Comparison of ENCODE assay signal across 8 cellular contexts in the genomic region with DNA sequence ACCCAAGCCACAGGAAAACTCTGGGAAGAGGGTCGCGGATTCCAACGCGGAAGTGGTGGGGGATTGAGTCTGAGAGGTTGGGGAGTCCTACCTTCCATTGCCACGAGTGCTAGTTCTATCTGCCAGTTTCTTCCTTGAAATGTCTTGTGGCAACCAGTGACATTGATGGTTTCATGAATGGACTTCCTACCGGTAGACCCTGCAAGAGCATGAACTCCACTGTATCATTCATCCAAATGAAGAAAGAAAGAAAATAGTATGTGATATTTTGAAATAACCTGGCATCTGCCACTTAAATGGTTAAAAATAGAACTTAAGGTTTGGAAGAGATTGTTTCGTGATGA. TPM values are rescaled to one million over a fixed set of nuclear protein-coding genes. Genes with fewer than 3 reads are reported as not detected.
DNase-seq lines count a peak whose midpoint lies in the region; ATAC-seq, FAIRE-seq and TF ChIP-seq lines count a peak whose summit lies in the region.

No MANE protein-coding gene starts in this region.

- intact Hi-C loops in esophagus squamous epithelium (cut with DNase I): no loop called here
- intact Hi-C loops in pancreas (cut with DNase I): no loop called here

- ATAC-seq in GM18519 (IDR thresholded peaks at IDR 0.05; ENCODE audit: low FRiP score, unreplicated experiment): peak; percentile 20
- ATAC-seq in HG03039 (IDR thresholded peaks at IDR 0.05; ENCODE audit: unreplicated experiment): peak; percentile 19
- ATAC-seq in pancreas: peak; percentile 4 to 17 (median 6)

- 1% methylated on average over 4 to 5 of the region's 7 CpGs for WGBS in esophagus squamous epithelium, 2 donors
- WGBS in pancreas, 2 donors: 0 to 2% methylated on average over 7 of the region's 7 CpGs

- TF ChIP-seq POLR2A in esophagus squamous epithelium (IDR thresholded peaks at IDR 0.05): no peak

- H3K9me3 ChIP-seq in esophagus squamous epithelium: no peaks in the 10 kb centered on the region
- no peaks in the 10 kb centered on the region for H3K9me3 ChIP-seq in pancreas

- DNase-seq in A172 (ENCODE audit: low spot score) (peak; percentile 2), RKO (ENCODE audit: low spot score) (peak; percentile 45), esophagus squamous epithelium (lab: John Stamatoyannopoulos, UW) (no peak), pancreas (no peak), NCI-H2171 treated with DMSO at 0.1 percent for 48 hours (lab: John Stamatoyannopoulos, UW) (no peak)
- DNase-seq in activated CD4-positive, alpha-beta T cell treated with anti-CD3 and anti-CD28 coated beads, Interleukin-2, amount 50 U/mL, for 1 hour: no peak

- H3K36me3 ChIP-seq in esophagus squamous epithelium (no peaks in the 10 kb centered on the region), pancreas (no peaks in the 10 kb centered on the region)

- H3K4me3 ChIP-seq in esophagus squamous epithelium: peak overlapping the region; percentile 87 to 96 (median 92)
- H3K4me3 ChIP-seq in pancreas: peak overlapping the region; percentile 93 to 98 (median 94)

- no peaks in the 10 kb centered on the region for H3K27me3 ChIP-seq in esophagus squamous epithelium
- H3K27me3 ChIP-seq in pancreas: no peaks in the 10 kb centered on the region

- H3K27ac ChIP-seq in esophagus squamous epithelium (peak overlapping the region; percentile 77 to 94 (median 92)), pancreas (peak overlapping the region in 2 of 4 donors; percentile 81 to 88)

- no peak for TF ChIP-seq CTCF in esophagus squamous epithelium (IDR thresholded peaks at IDR 0.05)
- no peak for TF ChIP-seq CTCF in pancreas (IDR thresholded peaks at IDR 0.05)

- no peak for FAIRE-seq in pancreas (lab: Jason Lieb, UNC)

- H3K4me1 ChIP-seq in esophagus squamous epithelium (peaks cover 12 to 41% (median 20%) of the 10 kb centered on the region in 3 donors), pancreas (peaks cover 0 to 5% (median 0%) of the 10 kb centered on the region in 3 donors)

RNA-seq across cellular contexts. Expression of a gene that starts 1.1 kb away (rescaled TPM):
- 5.7 and 6.7 TPM in 2 replicates for total RNA-seq in A172 (2014; rRNA removed; shearing (Covaris generic))
- total RNA-seq in esophagus squamous epithelium (10 to 100 TPM in 3 of 4 donors, 1 to 10 TPM in 1; 9.7 to 23.5 (median 13.5) TPM), pancreas (10 to 100 TPM in 1 of 6 donors, 1 to 10 TPM in 5; 5.5 to 11.1 (median 8.4) TPM)
- polyA plus RNA-seq in pancreas: 1 to 10 TPM; 2.1 to 4.3 TPM

Comparison
In these comparisons a context has a peak if more than half of its experiments do, and no peak if none do; other contexts are left out.
1. DNase-seq: peak in A172 (single experiment) and RKO (single experiment); none in esophagus squamous epithelium (single experiment), pancreas (0 of 6), NCI-H2171 treated with DMSO at 0.1 percent for 48 hours (single experiment) and activated CD4-positive, alpha-beta T cell treated with anti-CD3 and anti-CD28 coated beads, Interleukin-2, amount 50 U/mL, for 1 hour (single experiment).
2. Peak in every context shown above with its lines, with median percentiles within 50 percentile points of each other: ATAC-seq.